ENCODE assay signal across 22 cellular contexts in genomic region chr13:100836696-100837095, GRCh38.
A peak's percentile ranks its signal among the peaks of the same experiment; 100 is the strongest.
DNase-seq lines count a peak whose midpoint lies in the region.
"Had no signal": no experiment of that assay in that cellular context is flagged by ENCODE, and none has a peak within 500 bp of the region (broad histone marks: within the 10 kb centered on the region; RNA-seq: fewer than 3 reads in every experiment).

No MANE protein-coding gene starts in this region.

- no peak overlapping the region for H3K27ac ChIP-seq in GM23248
- H3K27ac ChIP-seq: Peyer's patch, uterus had no signal

- H3K9me3 Mint-ChIP-seq in activated CD4-positive, alpha-beta T cell treated with anti-CD3 and anti-CD28 coated beads, Interleukin-2, amount 10 ng/mL, durations not matched to agents 24 days and 14 days = no peaks in the 10 kb centered on the region
- H3K9me3 Mint-ChIP-seq: activated CD4-positive, alpha-beta memory T cell treated with anti-CD3 and anti-CD28 coated beads for 36 hours had no signal

- intact Hi-C loops in activated CD4-positive, alpha-beta T cell treated with anti-CD3 and anti-CD28 coated beads, Interleukin-2, amount 10 ng/mL, durations not matched to agents 24 days and 14 days (cut with micrococcal nuclease) = no loop called here

- H3K27ac Mint-ChIP-seq in activated CD4-positive, alpha-beta T cell treated with anti-CD3 and anti-CD28 coated beads, Interleukin-2, amount 10 ng/mL, durations not matched to agents 24 days and 14 days = no peak overlapping the region
- H3K27ac Mint-ChIP-seq: activated CD4-positive, alpha-beta memory T cell treated with anti-CD3 and anti-CD28 coated beads for 36 hours; activated naive CD8-positive, alpha-beta T cell treated with anti-CD3 and anti-CD28 coated beads, Interleukin-2, amount 50 U/mL, for 24 hours; CD8-positive, alpha-beta memory T cell; WTC11 had no signal

- H3K36me3 ChIP-seq in GM23248 (ENCODE audit: low read depth) = no peaks in the 10 kb centered on the region
- H3K36me3 ChIP-seq: Peyer's patch, uterus had no signal

- WGBS in GM23248 (ENCODE audit: low coverage in 1 of 2, low lambda C conversion rate in 2 of 2, missing lambda C conversion rate in 2 of 2), 2 experiments = 65 to 69% methylated on average over 4 of the region's 4 CpGs

- no peak overlapping the region for H3K9ac ChIP-seq in GM23248

- no peaks in the 10 kb centered on the region for H3K4me1 ChIP-seq in GM23248 (ENCODE audit: insufficient read depth)
- H3K4me1 ChIP-seq: Peyer's patch, uterus had no signal

- no peaks in the 10 kb centered on the region for H3K9me2 ChIP-seq in GM23248 (ENCODE audit: insufficient read depth)

- H3F3A ChIP-seq in GM23248 (ENCODE audit: insufficient read depth) = no peaks in the 10 kb centered on the region

- H3K9me3 ChIP-seq in GM23248 (ENCODE audit: low read depth) = no peaks in the 10 kb centered on the region
- H3K9me3 ChIP-seq: mucosa of descending colon, Peyer's patch, uterus had no signal

- H3K27me3 ChIP-seq in GM23248 (replicated peaks; ENCODE audit: insufficient read depth) = no peaks in the 10 kb centered on the region
- H3K27me3 ChIP-seq: Peyer's patch, uterus had no signal

- DNase-seq in GM23248 (peak; percentile 16), NCI-H69 (lab: John Stamatoyannopoulos, UW) (peak; percentile 12), dermis blood vessel endothelial cell (peak; percentile 28), smooth muscle cell of the brain vasculature (ENCODE audit: low read depth, low spot score) (peak; percentile 18), NCI-H510A (lab: John Stamatoyannopoulos, UW) (no peak)
- DNase-seq in activated CD4-positive, alpha-beta T cell treated with anti-CD3 and anti-CD28 coated beads, Interleukin-2, amount 10 ng/mL, durations not matched to agents 24 days and 14 days = no peak
- DNase-seq in activated CD4-positive, alpha-beta T cell treated with anti-CD3 and anti-CD28 coated beads for 4 hours = no peak
- DNase-seq: activated CD4-positive, alpha-beta memory T cell treated with anti-CD3 and anti-CD28 coated beads for 36 hours; activated gamma-delta T cell; activated naive CD8-positive, alpha-beta T cell treated with anti-CD3 and anti-CD28 coated beads, Interleukin-2, amount 50 U/mL, for 24 hours; CD8-positive, alpha-beta memory T cell; cortex of kidney; foreskin melanocyte; HCEC 1CT; hippocampal formation; mucosa of descending colon; NCI-H1930; Peyer's patch; uterus had no signal

- no peak overlapping the region for H3K4me3 ChIP-seq in GM23248
- H3K4me3 ChIP-seq: K562, mucosa of descending colon, Peyer's patch, uterus had no signal

- H3K4me3 Mint-ChIP-seq in activated CD4-positive, alpha-beta T cell treated with anti-CD3 and anti-CD28 coated beads, Interleukin-2, amount 10 ng/mL, durations not matched to agents 24 days and 14 days = no peak overlapping the region
- H3K4me3 Mint-ChIP-seq: activated CD4-positive, alpha-beta memory T cell treated with anti-CD3 and anti-CD28 coated beads for 36 hours; activated naive CD8-positive, alpha-beta T cell treated with anti-CD3 and anti-CD28 coated beads, Interleukin-2, amount 50 U/mL, for 24 hours; CD8-positive, alpha-beta memory T cell; neural crest cell; WTC11 had no signal

- H3K4me1 Mint-ChIP-seq in activated CD4-positive, alpha-beta T cell treated with anti-CD3 and anti-CD28 coated beads, Interleukin-2, amount 10 ng/mL, durations not matched to agents 24 days and 14 days = no peaks in the 10 kb centered on the region
- H3K4me1 Mint-ChIP-seq: activated naive CD8-positive, alpha-beta T cell treated with anti-CD3 and anti-CD28 coated beads, Interleukin-2, amount 50 U/mL, for 24 hours; CD8-positive, alpha-beta memory T cell had no signal

- H3K27me3 Mint-ChIP-seq in activated CD4-positive, alpha-beta T cell treated with anti-CD3 and anti-CD28 coated beads, Interleukin-2, amount 10 ng/mL, durations not matched to agents 24 days and 14 days = peaks cover 1% of the 10 kb centered on the region

- no peaks in the 10 kb centered on the region for H4K20me1 ChIP-seq in GM23248 (ENCODE audit: insufficient read depth)

- no peak overlapping the region for H3K4me2 ChIP-seq in GM23248 (ENCODE audit: unreplicated experiment)

- in situ Hi-C loops in GM23248 (cut with MboI) = no loop called here

- no peaks in the 10 kb centered on the region for H3K79me2 ChIP-seq in GM23248 (ENCODE audit: insufficient read depth)

- no peak overlapping the region for H2AFZ ChIP-seq in GM23248

- no peaks in the 10 kb centered on the region for H3K36me3 Mint-ChIP-seq in activated CD4-positive, alpha-beta T cell treated with anti-CD3 and anti-CD28 coated beads, Interleukin-2, amount 10 ng/mL, durations not matched to agents 24 days and 14 days (ENCODE audit: low read depth)
- H3K36me3 Mint-ChIP-seq: activated CD4-positive, alpha-beta memory T cell treated with anti-CD3 and anti-CD28 coated beads for 36 hours had no signal

Comparison
In these comparisons a context has a peak if more than half of its experiments do, and no peak if none do; other contexts are left out.
1. DNase-seq: peak in GM23248 (single experiment), NCI-H69 (single experiment), dermis blood vessel endothelial cell (single experiment) and smooth muscle cell of the brain vasculature (single experiment); none in NCI-H510A (single experiment), activated CD4-positive, alpha-beta T cell treated with anti-CD3 and anti-CD28 coated beads, Interleukin-2, amount 10 ng/mL, durations not matched to agents 24 days and 14 days (single experiment) and activated CD4-positive, alpha-beta T cell treated with anti-CD3 and anti-CD28 coated beads for 4 hours (0 of 2).